Comparison of ENCODE assay signal across 20 cellular contexts in genomic region chr1:174519845-174520244, GRCh38.
DNase-seq lines count a peak whose midpoint lies in the region; ATAC-seq and TF ChIP-seq lines count a peak whose summit lies in the region.
"Had no signal": no experiment of that assay in that cellular context is flagged by ENCODE, and none has a peak within 500 bp of the region (broad histone marks: within the 10 kb centered on the region; RNA-seq: fewer than 3 reads in every experiment).

No MANE protein-coding gene starts in this region.

- DNase-seq in Ammon's horn (ENCODE audit: low spot score): peak; percentile 38
- peak; percentile 17 for DNase-seq in NCI-H1092 treated with DMSO at 0.1 percent for 48 hours (lab: John Stamatoyannopoulos, UW)
- peak; percentile 4 for DNase-seq in astrocyte of the hippocampus (ENCODE audit: low read depth, low spot score)
- no peak for DNase-seq in right atrium auricular region (ENCODE audit: low spot score)
- DNase-seq in H9: no peak
- no peak for DNase-seq in T1000 (lab: John Stamatoyannopoulos, UW)
- no peak for DNase-seq in iPS-NIHi11 (ENCODE audit: low spot score)
- DNase-seq: activated CD4-positive, alpha-beta T cell treated with anti-CD3 and anti-CD28 coated beads for 4 hours; CD4-positive, CD25-positive, alpha-beta regulatory T cell; dermis blood vessel endothelial cell; DMS53; foreskin fibroblast; left colon; MG63; tibial artery had no signal

- no peaks in the 10 kb centered on the region for H3K79me2 ChIP-seq in H9 (ENCODE audit: insufficient read depth, low read length)

- H3T11ph ChIP-seq in H9 (ENCODE audit: low read length): no peak overlapping the region

- ATAC-seq in HG03196 (IDR thresholded peaks at IDR 0.05; ENCODE audit: unreplicated experiment): no peak
- ATAC-seq: left colon; stimulated activated effector memory CD8-positive, alpha-beta T cell treated with anti-CD3 and anti-CD28 coated beads, Interleukin-12 subunit alpha, Interleukin-12 subunit beta, amount 100 ng/mL, for 72 hours had no signal

- no peak overlapping the region for H2AK5ac ChIP-seq in H9 (ENCODE audit: insufficient read length, low read length)

- no CpG with 5 or more reads among the region's 2 CpGs for WGBS in H9 (ENCODE audit: extremely low coverage, insufficient read length, low lambda C conversion rate)

- H3K4me3 Mint-ChIP-seq in H9: no peak overlapping the region
- H3K4me3 Mint-ChIP-seq: activated naive CD8-positive, alpha-beta T cell; CD4-positive, CD25-positive, alpha-beta regulatory T cell; mesothelial cell of epicardium; neural crest cell; stimulated activated effector memory CD8-positive, alpha-beta T cell treated with anti-CD3 and anti-CD28 coated beads, Interleukin-12 subunit alpha, Interleukin-12 subunit beta, amount 100 ng/mL, for 72 hours had no signal

- H3K36me3 ChIP-seq in right atrium auricular region: no peaks in the 10 kb centered on the region
- H3K36me3 ChIP-seq: MG63, tibial artery had no signal

- no peak overlapping the region for H3K18ac ChIP-seq in H9 (ENCODE audit: insufficient read length, low read depth, low read length)

- H4K5ac ChIP-seq in H9 (ENCODE audit: insufficient read length, low read depth, low read length): no peak overlapping the region

- no peak overlapping the region for H3K23ac ChIP-seq in H9 (ENCODE audit: insufficient read length, low read depth, low read length)

- no peak overlapping the region for H2BK20ac ChIP-seq in H9 (ENCODE audit: low read depth, low read length, poor library complexity, severe bottlenecking)

- no peaks in the 10 kb centered on the region for H3K27me3 ChIP-seq in right atrium auricular region
- no peaks in the 10 kb centered on the region for H3K27me3 ChIP-seq in H9 (ENCODE audit: insufficient read depth, low read length)
- H3K27me3 ChIP-seq: MG63, tibial artery had no signal

- H2BK15ac ChIP-seq in H9 (ENCODE audit: low read depth, low read length): no peak overlapping the region

- no peak overlapping the region for H4K91ac ChIP-seq in H9 (ENCODE audit: insufficient read length, low read depth, low read length)

- TF ChIP-seq CTCF in right atrium auricular region (IDR thresholded peaks at IDR 0.05) (no peak), H9 (conservative IDR thresholded peaks at IDR 0.05) (no peak)

- H3K14ac ChIP-seq in H9 (ENCODE audit: insufficient read depth, low read length): no peak overlapping the region

- H3K27ac Mint-ChIP-seq in H9: no peak overlapping the region
- H3K27ac Mint-ChIP-seq: activated naive CD8-positive, alpha-beta T cell; CD4-positive, CD25-positive, alpha-beta regulatory T cell; mesothelial cell of epicardium; stimulated activated effector memory CD8-positive, alpha-beta T cell treated with anti-CD3 and anti-CD28 coated beads, Interleukin-12 subunit alpha, Interleukin-12 subunit beta, amount 100 ng/mL, for 72 hours had no signal

- no peaks in the 10 kb centered on the region for H3K4me1 Mint-ChIP-seq in H9
- H3K4me1 Mint-ChIP-seq: mesothelial cell of epicardium had no signal

- no peak overlapping the region for H2BK5ac ChIP-seq in H9 (ENCODE audit: insufficient read length, low read length)

- no peaks in the 10 kb centered on the region for H3K27me3 Mint-ChIP-seq in H9 (ENCODE audit: low read depth)
- H3K27me3 Mint-ChIP-seq: activated naive CD8-positive, alpha-beta T cell; CD4-positive, CD25-positive, alpha-beta regulatory T cell had no signal

- no peak overlapping the region for H3K56ac ChIP-seq in H9 (ENCODE audit: insufficient read length, low read depth, low read length)

- no peaks in the 10 kb centered on the region for H3K9me3 Mint-ChIP-seq in H9

- no peaks in the 10 kb centered on the region for H3K36me3 Mint-ChIP-seq in H9 (ENCODE audit: insufficient read depth in 1 of 3, low read depth in 3 of 3)
- H3K36me3 Mint-ChIP-seq: mesothelial cell of epicardium had no signal

- H3K9ac ChIP-seq in H9 (ENCODE audit: extremely low read depth, insufficient read length, low read length): no peak overlapping the region

- no peaks in the 10 kb centered on the region for H3K79me1 ChIP-seq in H9 (ENCODE audit: insufficient read depth, low read depth, low read length, poor library complexity, severe bottlenecking)

- H3K4me1 ChIP-seq in right atrium auricular region (peaks cover 0 to 8% of the 10 kb centered on the region in 2 donors), H9 (ENCODE audit: insufficient read depth, low read length) (no peaks in the 10 kb centered on the region)
- H3K4me1 ChIP-seq: tibial artery had no signal

- no peaks in the 10 kb centered on the region for H4K20me1 ChIP-seq in H9 (ENCODE audit: control insufficient read depth, insufficient read depth, insufficient read length)

- no peak overlapping the region for H3K4me2 ChIP-seq in H9 (ENCODE audit: insufficient read depth, insufficient read length, low read length)

- H3K9me3 ChIP-seq in right atrium auricular region: peaks cover 0 to 8% of the 10 kb centered on the region in 2 donors
- H3K9me3 ChIP-seq in H9 (ENCODE audit: control insufficient read depth, low read depth, low read length): no peaks in the 10 kb centered on the region
- H3K9me3 ChIP-seq: MG63 had no signal

- H3K27ac ChIP-seq in right atrium auricular region (peak overlapping the region; percentile 22 to 77), H9 (ENCODE audit: insufficient read length, low read depth, low read length) (no peak overlapping the region)
- H3K27ac ChIP-seq: tibial artery had no signal

- no peak overlapping the region for H3K4me3 ChIP-seq in right atrium auricular region
- H3K4me3 ChIP-seq: MG63, tibial artery had no signal

- H3K23me2 ChIP-seq in H9 (ENCODE audit: insufficient read length, low read depth, low read length, poor library complexity, severe bottlenecking): no peaks in the 10 kb centered on the region

- no peak overlapping the region for H2BK12ac ChIP-seq in H9 (ENCODE audit: insufficient read length, low read depth, low read length)

- H4K8ac ChIP-seq in H9 (replicated peaks; ENCODE audit: insufficient read length, low read depth, low read length): no peak overlapping the region

- H2AFZ ChIP-seq in H9 (ENCODE audit: low read length): no peak overlapping the region

- H2BK120ac ChIP-seq in H9 (ENCODE audit: low read depth, low read length, poor library complexity, severe bottlenecking): no peak overlapping the region

- H3K4ac ChIP-seq in H9 (ENCODE audit: low read depth, low read length): no peak overlapping the region

Comparison
In these comparisons a context has a peak if more than half of its experiments do, and no peak if none do; other contexts are left out.
1. DNase-seq: peak in Ammon's horn (single experiment), NCI-H1092 treated with DMSO at 0.1 percent for 48 hours (single experiment) and astrocyte of the hippocampus (single experiment); none in right atrium auricular region (single experiment), H9 (single experiment), T1000 (single experiment) and iPS-NIHi11 (single experiment).